28 cellular contexts compared by ENCODE assay signal in genomic region chr2:16293398-16293797, GRCh38.
"Had no signal": no experiment of that assay in that cellular context is flagged by ENCODE, and none has a peak within 500 bp of the region (broad histone marks: within the 10 kb centered on the region; RNA-seq: fewer than 3 reads in every experiment).

No MANE protein-coding gene starts in this region.

- H3K4me3 ChIP-seq: adrenal gland, body of pancreas, coronary artery, gastrocnemius medialis, skin epidermis, testis, upper lobe of left lung had no signal

- H3K4me1 ChIP-seq: adrenal gland, body of pancreas, gastrocnemius medialis, testis, upper lobe of left lung had no signal

- H3K27me3 ChIP-seq: body of pancreas, dorsolateral prefrontal cortex, gastrocnemius medialis, testis, upper lobe of left lung had no signal

- H3K36me3 ChIP-seq: adrenal gland, gastrocnemius medialis, upper lobe of left lung had no signal

- DNase-seq: activated CD4-positive, alpha-beta memory T cell treated with anti-CD3 and anti-CD28 coated beads for 36 hours; activated CD4-positive, alpha-beta T cell treated with anti-CD3 and anti-CD28 coated beads, Interleukin-2, amount 10 ng/mL, durations not matched to agents 24 days and 14 days; activated CD8-positive, alpha-beta memory T cell treated with anti-CD3 and anti-CD28 coated beads, Interleukin-2, amount 50 U/mL, for 4 hours; activated effector memory CD4-positive, alpha-beta T cell treated with anti-CD3 and anti-CD28 coated beads, Interleukin-2, amount 50 U/mL, for 16 hours; activated naive CD4-positive, alpha-beta T cell treated with anti-CD3 and anti-CD28 coated beads for 36 hours; activated naive CD8-positive, alpha-beta T cell treated with anti-CD3 and anti-CD28 coated beads for 36 hours; activated T-cell treated with anti-CD3 and anti-CD28 coated beads, Interleukin-2, amount 50 U/mL, for 1 hour; adrenal gland; aorta; body of pancreas; dorsolateral prefrontal cortex; effector memory CD4-positive, alpha-beta T cell; gastrocnemius medialis; hippocampal formation; left cardiac atrium; left ventricle myocardium superior; naive B cell; posterior cingulate gyrus; stimulated activated CD4-positive, alpha-beta T cell treated with anti-CD3 and anti-CD28 coated beads, Interleukin-12 subunit alpha, Interleukin-12 subunit beta, amount 100 ng/mL, for 4 hours; stimulated activated CD4-positive, alpha-beta T cell treated with anti-CD3 and anti-CD28 coated beads, Interleukin-4, amount 100 ng/mL, for 1 hour; stimulated activated naive CD8-positive, alpha-beta T cell treated with anti-CD3 and anti-CD28 coated beads, Interleukin-15, Interleukin-2, amounts not matched to agents 100 U/mL and 50 U/mL, for 24 hours; testis; upper lobe of left lung had no signal

- H3K9me3 ChIP-seq: adrenal gland, body of pancreas, gastrocnemius medialis, testis, upper lobe of left lung had no signal

- H3K27ac ChIP-seq: adrenal gland, body of pancreas, coronary artery, gastrocnemius medialis, skin epidermis, testis, upper lobe of left lung, VCaP had no signal

- ATAC-seq: activated CD4-positive, CD25-positive, alpha-beta regulatory T cell treated with anti-CD3 and anti-CD28 coated beads, Interleukin-2, amount 50 U/mL, for 24 hours; body of pancreas; gastrocnemius medialis; left cardiac atrium; left ventricle myocardium superior; sciatic nerve; stimulated activated naive CD8-positive, alpha-beta T cell treated with anti-CD3 and anti-CD28 coated beads, Interleukin-15, Interleukin-2, amounts not matched to agents 100 U/mL and 50 U/mL, for 24 hours had no signal
